Comparison of ENCODE assay signal across 8 cellular contexts in the genomic region with DNA sequence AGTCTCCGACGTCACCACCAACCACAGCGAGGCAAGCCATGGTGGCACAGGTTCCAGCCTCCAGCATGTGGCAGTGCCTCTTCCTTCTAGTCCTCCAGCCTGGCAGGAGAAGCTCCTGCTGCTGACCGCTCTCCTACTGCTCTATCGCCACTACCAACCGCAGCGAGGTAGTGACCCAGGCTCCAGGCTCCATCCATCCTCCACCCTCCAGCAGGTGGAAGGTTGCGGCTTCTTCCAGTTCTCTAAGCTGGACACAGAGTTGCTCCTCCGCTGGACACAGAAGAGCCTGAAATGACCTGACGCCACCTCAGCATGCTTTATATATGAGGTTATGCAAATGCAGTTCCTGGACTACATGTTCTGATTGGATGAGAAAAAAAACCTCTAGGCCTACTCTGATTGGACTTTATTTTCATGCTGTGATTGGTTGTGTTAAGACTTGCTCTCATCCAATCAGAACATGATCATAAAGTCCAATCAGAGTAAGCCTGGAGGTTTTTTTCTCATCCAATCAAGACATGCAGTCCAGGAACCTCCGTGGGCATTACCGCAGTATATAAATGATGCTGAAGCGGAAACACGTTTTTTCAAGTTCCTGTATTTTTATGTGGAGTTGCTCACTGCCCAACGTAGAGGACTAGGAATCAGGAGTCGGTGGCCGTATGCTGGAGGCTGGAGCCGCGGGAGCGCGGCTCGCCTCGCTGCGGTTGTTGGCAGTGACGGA.
A peak's percentile ranks its signal among the peaks of the same experiment; 100 is the strongest.
DNase-seq lines count a peak whose midpoint lies in the region; ATAC-seq, FAIRE-seq and TF ChIP-seq lines count a peak whose summit lies in the region.
"Not testable (repeated sequence)": the region's sequence is repeated elsewhere in the genome, so short reads cannot be mapped to it uniquely, and the experiment has no call there.

No MANE protein-coding gene starts in this region.

- H3K9ac ChIP-seq in HepG2 (ENCODE audit: insufficient read depth, low read depth, low read length) (peak overlapping the region; percentile 81), neuronal stem cell (ENCODE audit: low read depth, low read length, poor library complexity) (peak overlapping the region; percentile 21)

- H3K9me2 ChIP-seq in GM23338 (ENCODE audit: insufficient read depth): not testable (repeated sequence)

- H2BK5ac ChIP-seq in neuronal stem cell (ENCODE audit: low read length): not testable (repeated sequence)

- H3K4me1 ChIP-seq in GM23338 (ENCODE audit: insufficient read depth): peaks cover 11% of the 10 kb centered on the region
- not testable (repeated sequence) for H3K4me1 ChIP-seq in iPS DF 6.9 (ENCODE audit: control insufficient read depth, insufficient read depth, low read length); HepG2 (ENCODE audit: insufficient read depth, low read length); neuronal stem cell (ENCODE audit: control insufficient read depth in 2 of 2, insufficient read depth in 1 of 2, low read depth in 1 of 2, low read length in 2 of 2)

- not testable (repeated sequence) for H3K14ac ChIP-seq in neuronal stem cell (ENCODE audit: low read length)

- in situ Hi-C loops in HepG2 (cut with HindIII; ENCODE audit: extremely low pct_ligation_motif_present, low pct_unique_long_range_greater_than_20kb): not testable (repeated sequence)

- not testable (repeated sequence) for H3K4me3 Mint-ChIP-seq in GM23338

- POLR2A ChIA-PET in HepG2 (lab: Yijun Ruan, JAX): interaction anchor here (1.1 to 1.3 kb wide), 2 partner anchors 43 to 175 kb away, joined by 5 to 6 read pairs; partner anchors contain the start of gene USP22

- intact Hi-C loops in HepG2 (cut with micrococcal nuclease; ENCODE audit: unreplicated experiment): loop anchor here (5.0 kb wide), 2 partner anchors 66 to 124 kb away; no protein-coding TSS in a partner anchor

- not testable (repeated sequence) for H2BK12ac ChIP-seq in neuronal stem cell (ENCODE audit: low read length)

- not testable (repeated sequence) for H3K79me1 ChIP-seq in neuronal stem cell (ENCODE audit: low read depth, low read length)

- DNase-seq in GM23338 (ENCODE audit: low spot score) (peak; percentile 62), NCI-H82 treated with DMSO at 0.1 percent for 48 hours (lab: John Stamatoyannopoulos, UW; ENCODE audit: unreplicated experiment) (peak; percentile 86), ecto neural progenitor cell (ENCODE audit: low spot score) (peak; percentile 77), HepG2 (ENCODE audit: low spot score) (peak; percentile 82), neuronal stem cell (ENCODE audit: low spot score) (peak; percentile 51)
- not testable (repeated sequence) for DNase-seq in MG63; iPS DF 6.9 (ENCODE audit: low read depth, low spot score)

- not testable (repeated sequence) for TF ChIP-seq EP300 in HepG2 (IDR thresholded peaks at IDR 0.05; ENCODE audit: low read depth in 2 of 2, low read length in 2 of 2); HepG2 (CRISPR knock-in tag; IDR thresholded peaks at IDR 0.05; ENCODE audit: borderline replicate concordance)

- CTCF ChIA-PET in HepG2 (lab: Yijun Ruan, JAX; ENCODE audit: low intra/inter-chr PET ratio, low total read pairs): not testable (repeated sequence)

- H3K4me3 ChIP-seq in GM23338 (peak overlapping the region; percentile 74), MG63 (peak overlapping the region; percentile 44), iPS DF 6.9 (ENCODE audit: low read length) (peak overlapping the region; percentile 99; the same call in 1 of the 2 replicates), HepG2 (replicated peaks in 1 of 3; ENCODE audit: insufficient read depth in 1 of 3, low read depth in 2 of 3, low read length in 3 of 3) (peak overlapping the region; percentile 66 to 75 (median 71); a peak in 5 of 6 replicates), neuronal stem cell (ENCODE audit: low read length in 2 of 2) (peak overlapping the region; percentile 75 to 91)

- BruUV-seq in HepG2 (replicated peaks; lab: Mats Ljungman, UMichigan): not testable (repeated sequence)

- H3K4ac ChIP-seq in neuronal stem cell (ENCODE audit: low read length): not testable (repeated sequence)

- H3F3A ChIP-seq in GM23338 (replicated peaks; ENCODE audit: low read depth): not testable (repeated sequence)

- not testable (repeated sequence) for FAIRE-seq in HepG2 (lab: Jason Lieb, UNC)

- H3K9me3 Mint-ChIP-seq in GM23338: not testable (repeated sequence)

- H3K23ac ChIP-seq in neuronal stem cell (ENCODE audit: low read depth, low read length, poor library complexity): not testable (repeated sequence)

- H4K20me1 ChIP-seq in GM23338 (replicated peaks; ENCODE audit: insufficient read depth): peaks cover 13% of the 10 kb centered on the region
- H4K20me1 ChIP-seq in HepG2 (ENCODE audit: insufficient read depth, low read length): not testable (repeated sequence)

- not testable (repeated sequence) for TF ChIP-seq RAD21 in HepG2 (CRISPR knock-in tag; IDR thresholded peaks at IDR 0.05)

- not testable (repeated sequence) for H3K9me3 ChIP-seq in MG63; iPS DF 6.9 (ENCODE audit: control insufficient read depth, insufficient read depth, low read length); HepG2 (ENCODE audit: low read length); neuronal stem cell (replicated peaks in 1 of 2; ENCODE audit: control insufficient read depth in 2 of 2, insufficient read depth in 1 of 2, low read depth in 1 of 2, low read length in 2 of 2)

- no CpG with 5 or more reads among the region's 25 CpGs for WGBS in iPS DF 6.9 (ENCODE audit: insufficient coverage, insufficient read length)
- WGBS in HepG2 (ENCODE audit: low lambda C conversion rate): 39% methylated on average over 19 of the region's 25 CpGs
- no CpG with 5 or more reads among the region's 25 CpGs for WGBS in neuronal stem cell (ENCODE audit: extremely low coverage in 2 of 2, insufficient read length in 2 of 2, insufficient replicate concordance in 1 of 2), 2 donors

- H3K18ac ChIP-seq in neuronal stem cell (ENCODE audit: low read length): peak overlapping the region; percentile 89

- not testable (repeated sequence) for H3K36me3 ChIP-seq in GM23338 (ENCODE audit: insufficient read depth); MG63; iPS DF 6.9 (ENCODE audit: control insufficient read depth, insufficient read depth, low read length); HepG2 (replicated peaks in 1 of 2; ENCODE audit: control insufficient read depth in 1 of 2, insufficient read depth in 2 of 2, low read length in 2 of 2); neuronal stem cell (replicated peaks in 1 of 2; ENCODE audit: control insufficient read depth in 2 of 2, insufficient read depth in 2 of 2, low read length in 2 of 2)

- peak overlapping the region; percentile 66 for H3K4me2 ChIP-seq in GM23338
- peak overlapping the region; percentile 63 for H3K4me2 ChIP-seq in HepG2 (ENCODE audit: low read depth, low read length)
- not testable (repeated sequence) for H3K4me2 ChIP-seq in neuronal stem cell (ENCODE audit: insufficient read depth, low read length, poor library complexity, severe bottlenecking)

- not testable (repeated sequence) for H3K4me1 Mint-ChIP-seq in GM23338

- H3K79me2 ChIP-seq in GM23338 (replicated peaks; ENCODE audit: insufficient read depth) (peaks cover 37% of the 10 kb centered on the region), HepG2 (ENCODE audit: insufficient read depth, low read length) (peaks cover 48% of the 10 kb centered on the region)

- TF ChIP-seq POLR2A in HepG2 (IDR thresholded peaks at IDR 0.05; ENCODE audit: insufficient read depth in 1 of 2, low read depth in 2 of 2, low read length in 2 of 2): peak; percentile 63 to 94

- not testable (repeated sequence) for H2AFZ ChIP-seq in GM23338; HepG2 (ENCODE audit: low read length)
- H2AFZ ChIP-seq in neuronal stem cell (ENCODE audit: low read length): peak overlapping the region; percentile 80

- not testable (repeated sequence) for H3K27me3 ChIP-seq in GM23338 (ENCODE audit: insufficient read depth); MG63; iPS DF 6.9 (ENCODE audit: control insufficient read depth, insufficient read depth, low read length); HepG2 (ENCODE audit: control insufficient read depth in 1 of 2, insufficient read depth in 2 of 2, low read length in 2 of 2); neuronal stem cell (ENCODE audit: control insufficient read depth in 3 of 3, insufficient read depth in 3 of 3, low read depth in 1 of 3, low read length in 3 of 3)

- not testable (repeated sequence) for H2BK15ac ChIP-seq in neuronal stem cell (ENCODE audit: low read length)

- H3K27ac Mint-ChIP-seq in GM23338: not testable (repeated sequence)

- H3K27ac ChIP-seq in 22Rv1: peak overlapping the region; percentile 77
- peak overlapping the region; percentile 54; the same call in 1 of the 2 replicates for H3K27ac ChIP-seq in GM23338 (ENCODE audit: low read depth)
- H3K27ac ChIP-seq in iPS DF 6.9 (ENCODE audit: low read length); neuronal stem cell (replicated peaks; ENCODE audit: low read length): not testable (repeated sequence)
- H3K27ac ChIP-seq in HepG2 (ENCODE audit: extremely low read length, insufficient read depth, low read length): peak overlapping the region; percentile 83

- not testable (repeated sequence) for TF ChIP-seq CTCF in 22Rv1 (IDR thresholded peaks at IDR 0.05); GM23338 (conservative IDR thresholded peaks at IDR 0.05; ENCODE audit: low read depth in 2 of 2); HepG2 (CRISPR knock-in tag; IDR thresholded peaks at IDR 0.05)

- H3K27me3 Mint-ChIP-seq in GM23338 (ENCODE audit: insufficient read depth, low read depth, poor library complexity): not testable (repeated sequence)

- not testable (repeated sequence) for H2AK5ac ChIP-seq in neuronal stem cell (ENCODE audit: low read depth, low read length)

- not testable (repeated sequence) for H2BK120ac ChIP-seq in neuronal stem cell (ENCODE audit: low read depth, low read length)

- H3K36me3 Mint-ChIP-seq in GM23338 (ENCODE audit: low read depth): not testable (repeated sequence)

- H4K91ac ChIP-seq in neuronal stem cell (ENCODE audit: low read depth, low read length, poor library complexity): not testable (repeated sequence)

- H4K8ac ChIP-seq in neuronal stem cell (ENCODE audit: low read depth, low read length): not testable (repeated sequence)

- peak; percentile 42; the same call in 2 of the 3 replicates for ATAC-seq in GM23338
- ATAC-seq in HepG2: peak; percentile 86

TF ChIP-seq in GM23338, 12 proteins besides CTCF, POLR2A, EP300 and RAD21:
- peak; percentile 62 for TF ChIP-seq POLR2AphosphoS5 (IDR thresholded peaks at IDR 0.05; ENCODE audit: low read depth)

Comparison
In these comparisons a context has a peak if more than half of its experiments do, and no peak if none do; other contexts are left out.
1. H3K4me3 ChIP-seq: peak in every context shown above with its lines; median percentile 99 in iPS DF 6.9; 83 in neuronal stem cell; 74 in GM23338; 71 in HepG2; 44 in MG63.